9 cellular contexts compared by ENCODE assay signal in genomic region chr22:44703269-44703870, GRCh38. TPM values are rescaled to one million over a fixed set of nuclear protein-coding genes. Genes with fewer than 3 reads are reported as not detected.
DNase-seq lines count a peak whose midpoint lies in the region; ATAC-seq and TF ChIP-seq lines count a peak whose summit lies in the region.
"Had no signal": no experiment of that assay in that cellular context is flagged by ENCODE, and none has a peak within 500 bp of the region (broad histone marks: within the 10 kb centered on the region; RNA-seq: fewer than 3 reads in every experiment).

No MANE protein-coding gene starts in this region.

- H3K4me1 ChIP-seq in rectal smooth muscle tissue (ENCODE audit: control insufficient read depth, insufficient read depth, low read length) (no peaks in the 10 kb centered on the region), gastroesophageal sphincter (peaks cover 0 to 30% (median 15%) of the 10 kb centered on the region in 3 donors)

- TF ChIP-seq CTCF in fibroblast of the aortic adventitia (IDR thresholded peaks at IDR 0.05; ENCODE audit: insufficient read depth, low read length) = no peak
- TF ChIP-seq CTCF in gastroesophageal sphincter (IDR thresholded peaks at IDR 0.05) = no peak
- TF ChIP-seq CTCF in omental fat pad (IDR thresholded peaks at IDR 0.05) = no peak

- TF ChIP-seq POLR2A in gastroesophageal sphincter (IDR thresholded peaks at IDR 0.05) = no peak

- H3K9me3 ChIP-seq in SK-N-MC (ENCODE audit: low read depth, low read length) (no peaks in the 10 kb centered on the region), gastroesophageal sphincter (no peaks in the 10 kb centered on the region)

- H3K27me3 ChIP-seq in rectal smooth muscle tissue (ENCODE audit: control insufficient read depth, insufficient read depth, low read length) (peaks cover 5% of the 10 kb centered on the region), gastroesophageal sphincter (peaks cover 90% of the 10 kb centered on the region)

- H3K36me3 ChIP-seq in SK-N-MC (ENCODE audit: insufficient read depth, low read length) (no peaks in the 10 kb centered on the region), rectal smooth muscle tissue (ENCODE audit: control insufficient read depth, insufficient read depth, low read length) (no peaks in the 10 kb centered on the region), gastroesophageal sphincter (no peaks in the 10 kb centered on the region)

- 28 to 34% methylated on average over 7 to 11 of the region's 22 CpGs for WGBS in gastroesophageal sphincter (ENCODE audit: low coverage in 1 of 2), 2 donors

- peak; percentile 13 for DNase-seq in EH (ENCODE audit: low read depth)
- no peak for DNase-seq in SK-N-MC (ENCODE audit: low read depth, low spot score)
- no peak for DNase-seq in fibroblast of the aortic adventitia (ENCODE audit: low read depth)
- no peak for DNase-seq in AML-193 (lab: John Stamatoyannopoulos, UW)
- no peak for DNase-seq in omental fat pad (ENCODE audit: low spot score)
- DNase-seq: cortex of kidney had no signal

- no peak overlapping the region for H3K27ac ChIP-seq in SK-N-MC
- no peak overlapping the region for H3K27ac ChIP-seq in rectal smooth muscle tissue (ENCODE audit: low read depth, low read length)
- no peak overlapping the region for H3K27ac ChIP-seq in gastroesophageal sphincter

- H3K4me3 ChIP-seq in SK-N-MC = peak overlapping the region; percentile 85
- peak overlapping the region; percentile 71 for H3K4me3 ChIP-seq in fibroblast of the aortic adventitia (ENCODE audit: low read depth, low read length)
- H3K4me3 ChIP-seq in rectal smooth muscle tissue (ENCODE audit: low read length) = peak overlapping the region; percentile 65
- peak overlapping the region in 1 of 2 donors; percentile 57 for H3K4me3 ChIP-seq in gastroesophageal sphincter

- no peak for TF ChIP-seq EP300 in gastroesophageal sphincter (IDR thresholded peaks at IDR 0.05)

- ATAC-seq in gastroesophageal sphincter (no peak), omental fat pad (ENCODE audit: low FRiP score) (no peak), GM19463 (IDR thresholded peaks at IDR 0.05; ENCODE audit: unreplicated experiment) (no peak)

- no peak overlapping the region for H3K9ac ChIP-seq in SK-N-MC (ENCODE audit: insufficient read length)
- peak overlapping the region; percentile 30 for H3K9ac ChIP-seq in rectal smooth muscle tissue (ENCODE audit: low read length)

RNA-seq across cellular contexts. Expression of gene PRR5, which starts 1.4 kb away (rescaled TPM):
- total RNA-seq in fibroblast of the aortic adventitia (ENCODE audit: low replicate concordance) = 1.8 and 8.2 TPM in 2 replicates
- total RNA-seq in gastroesophageal sphincter = 1 to 10 TPM; 4.2 to 9.8 (median 7.1) TPM
- 10 to 100 TPM; 22.2 to 51.5 (median 31.6) TPM for total RNA-seq in omental fat pad

RNA-seq across cellular contexts. Expression of gene ARHGAP8, which starts 49.0 kb away (rescaled TPM):
- total RNA-seq in fibroblast of the aortic adventitia (ENCODE audit: low replicate concordance) = 0.41 TPM in 1 of 2 replicates, not detected in the other
- total RNA-seq in gastroesophageal sphincter = 1 to 10 TPM in 1 of 4 donors, under 1 TPM in 1, not detected in 2; 0.31 to 1.6 TPM
- 1 to 10 TPM in 2 of 4 donors, under 1 TPM in 1, not detected in 1; 0.46 to 2.2 (median 1.9) TPM for total RNA-seq in omental fat pad
